1 cellular context compared by ENCODE assay signal in the genomic region with DNA sequence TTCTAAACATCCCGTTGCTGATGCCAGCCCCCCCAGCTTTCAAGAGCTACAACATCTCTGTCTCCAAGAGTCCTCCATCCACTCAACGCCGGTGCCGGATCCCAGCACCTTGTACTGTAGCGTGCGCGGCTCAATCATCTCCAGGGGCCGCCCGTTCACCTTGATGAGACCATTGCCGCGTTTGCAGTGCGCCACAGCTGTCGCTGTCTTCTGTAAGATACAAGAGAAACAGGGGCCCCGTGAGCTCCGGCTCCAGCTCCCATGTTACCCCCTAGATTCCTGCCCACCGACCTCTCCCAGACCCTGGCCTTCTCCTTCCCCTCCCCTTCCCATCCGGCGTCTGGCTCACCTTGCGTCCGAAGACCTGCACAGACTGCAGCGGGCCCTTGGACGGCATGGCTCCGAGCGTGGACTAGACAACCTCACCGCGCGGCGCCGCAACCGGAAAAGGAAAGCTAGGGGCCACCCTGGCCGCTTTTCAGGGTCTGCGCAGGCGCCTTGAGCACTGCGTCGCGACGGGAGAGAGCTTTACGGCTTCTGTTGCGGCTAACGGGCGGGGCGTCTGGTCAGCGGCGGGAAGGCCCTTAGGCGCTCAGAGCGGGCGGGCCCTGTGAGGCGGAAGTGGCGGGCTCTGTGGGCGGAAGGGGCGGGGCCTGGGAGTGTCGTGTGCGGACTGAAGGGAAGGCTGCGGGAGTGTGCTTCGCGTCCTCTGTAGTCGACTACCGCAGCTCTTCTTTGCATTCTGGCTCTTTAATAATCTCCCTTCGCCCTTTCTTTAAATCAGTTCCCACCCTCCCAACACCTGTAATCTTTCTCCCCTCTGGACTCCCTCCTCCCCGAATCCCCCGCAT.
TF ChIP-seq lines count a peak whose summit lies in the region.

A gene (minus strand): TSS at position 451 of the 851 bp plus-strand sequence. CDS start 54 bp downstream, at position 397.

TF ChIP-seq in K562, 482 proteins besides CTCF, POLR2A, EP300 and RAD21 (continued from another document and continues in another):
- TF ChIP-seq NFXL1 (CRISPR knock-in tag; IDR thresholded peaks at IDR 0.05) (no peak), ZNF212 (CRISPR knock-in tag; IDR thresholded peaks at IDR 0.05) (no peak), GTF2F1 (IDR thresholded peaks at IDR 0.05; ENCODE audit: low read depth, low read length) (peak; percentile 78; the same call in 1 of the 2 replicates), HDAC3 (IDR thresholded peaks at IDR 0.05; ENCODE audit: borderline replicate concordance, partially characterized antibody) (no peak), ZNF282 (CRISPR knock-in tag; IDR thresholded peaks at IDR 0.05) (no peak), SP1 (CRISPR knock-in tag; IDR thresholded peaks at IDR 0.05) (peak; percentile 94), RBBP5 (IDR thresholded peaks at IDR 0.05; ENCODE audit: borderline replicate concordance, insufficient read depth, low read length, poor library complexity, severe bottlenecking) (peak; percentile 84), MYNN (IDR thresholded peaks at IDR 0.05) (no peak), MYNN (CRISPR knock-in tag; IDR thresholded peaks at IDR 0.05) (no peak), HDAC2 (IDR thresholded peaks at IDR 0.05) (peak; percentile 66; the same call in 1 of the 2 replicates), GTF2A2 (tag; IDR thresholded peaks at IDR 0.05) (no peak), RBM14 (IDR thresholded peaks at IDR 0.05; ENCODE audit: borderline replicate concordance, insufficient read depth, low read depth, low read length) (no peak), RCOR1 (IDR thresholded peaks at IDR 0.05; ENCODE audit: borderline replicate concordance in 1 of 2, low read depth in 2 of 2, low read length in 2 of 2) (no peak), SMAD2 (IDR thresholded peaks at IDR 0.05; ENCODE audit: low read depth, low read length) (no peak), CAMTA2 (CRISPR knock-in tag; conservative IDR thresholded peaks at IDR 0.05) (0 out of 2 replicates have a peak, but pooled peaks have one; percentile 64), ZNF184 (CRISPR knock-in tag; IDR thresholded peaks at IDR 0.05) (no peak), STAT5B (CRISPR knock-in tag; IDR thresholded peaks at IDR 0.05) (no peak), SRSF1 (IDR thresholded peaks at IDR 0.05; ENCODE audit: low read depth, low read length) (peak; percentile 78; the same call in 1 of the 2 replicates), RNF2 (IDR thresholded peaks at IDR 0.05) (0 out of 2 replicates have a peak, but pooled peaks have one; percentile 52), TFAM (CRISPR knock-in tag; conservative IDR thresholded peaks at IDR 0.05) (no peak), MTA1 (IDR thresholded peaks at IDR 0.05; ENCODE audit: borderline replicate concordance) (no peak)
- TF ChIP-seq, protein P1, sequence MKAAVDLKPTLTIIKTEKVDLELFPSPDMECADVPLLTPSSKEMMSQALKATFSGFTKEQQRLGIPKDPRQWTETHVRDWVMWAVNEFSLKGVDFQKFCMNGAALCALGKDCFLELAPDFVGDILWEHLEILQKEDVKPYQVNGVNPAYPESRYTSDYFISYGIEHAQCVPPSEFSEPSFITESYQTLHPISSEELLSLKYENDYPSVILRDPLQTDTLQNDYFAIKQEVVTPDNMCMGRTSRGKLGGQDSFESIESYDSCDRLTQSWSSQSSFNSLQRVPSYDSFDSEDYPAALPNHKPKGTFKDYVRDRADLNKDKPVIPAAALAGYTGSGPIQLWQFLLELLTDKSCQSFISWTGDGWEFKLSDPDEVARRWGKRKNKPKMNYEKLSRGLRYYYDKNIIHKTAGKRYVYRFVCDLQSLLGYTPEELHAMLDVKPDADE (conservative IDR thresholded peaks at IDR 0.05; ENCODE audit: control insufficient read depth, low read depth, low read length): peak; percentile 73; the same call in 1 of the 2 replicates
- TF ChIP-seq, protein P2, sequence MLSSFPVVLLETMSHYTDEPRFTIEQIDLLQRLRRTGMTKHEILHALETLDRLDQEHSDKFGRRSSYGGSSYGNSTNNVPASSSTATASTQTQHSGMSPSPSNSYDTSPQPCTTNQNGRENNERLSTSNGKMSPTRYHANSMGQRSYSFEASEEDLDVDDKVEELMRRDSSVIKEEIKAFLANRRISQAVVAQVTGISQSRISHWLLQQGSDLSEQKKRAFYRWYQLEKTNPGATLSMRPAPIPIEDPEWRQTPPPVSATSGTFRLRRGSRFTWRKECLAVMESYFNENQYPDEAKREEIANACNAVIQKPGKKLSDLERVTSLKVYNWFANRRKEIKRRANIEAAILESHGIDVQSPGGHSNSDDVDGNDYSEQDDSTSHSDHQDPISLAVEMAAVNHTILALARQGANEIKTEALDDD (IDR thresholded peaks at IDR 0.05): no peak
- TF ChIP-seq, protein P3, sequence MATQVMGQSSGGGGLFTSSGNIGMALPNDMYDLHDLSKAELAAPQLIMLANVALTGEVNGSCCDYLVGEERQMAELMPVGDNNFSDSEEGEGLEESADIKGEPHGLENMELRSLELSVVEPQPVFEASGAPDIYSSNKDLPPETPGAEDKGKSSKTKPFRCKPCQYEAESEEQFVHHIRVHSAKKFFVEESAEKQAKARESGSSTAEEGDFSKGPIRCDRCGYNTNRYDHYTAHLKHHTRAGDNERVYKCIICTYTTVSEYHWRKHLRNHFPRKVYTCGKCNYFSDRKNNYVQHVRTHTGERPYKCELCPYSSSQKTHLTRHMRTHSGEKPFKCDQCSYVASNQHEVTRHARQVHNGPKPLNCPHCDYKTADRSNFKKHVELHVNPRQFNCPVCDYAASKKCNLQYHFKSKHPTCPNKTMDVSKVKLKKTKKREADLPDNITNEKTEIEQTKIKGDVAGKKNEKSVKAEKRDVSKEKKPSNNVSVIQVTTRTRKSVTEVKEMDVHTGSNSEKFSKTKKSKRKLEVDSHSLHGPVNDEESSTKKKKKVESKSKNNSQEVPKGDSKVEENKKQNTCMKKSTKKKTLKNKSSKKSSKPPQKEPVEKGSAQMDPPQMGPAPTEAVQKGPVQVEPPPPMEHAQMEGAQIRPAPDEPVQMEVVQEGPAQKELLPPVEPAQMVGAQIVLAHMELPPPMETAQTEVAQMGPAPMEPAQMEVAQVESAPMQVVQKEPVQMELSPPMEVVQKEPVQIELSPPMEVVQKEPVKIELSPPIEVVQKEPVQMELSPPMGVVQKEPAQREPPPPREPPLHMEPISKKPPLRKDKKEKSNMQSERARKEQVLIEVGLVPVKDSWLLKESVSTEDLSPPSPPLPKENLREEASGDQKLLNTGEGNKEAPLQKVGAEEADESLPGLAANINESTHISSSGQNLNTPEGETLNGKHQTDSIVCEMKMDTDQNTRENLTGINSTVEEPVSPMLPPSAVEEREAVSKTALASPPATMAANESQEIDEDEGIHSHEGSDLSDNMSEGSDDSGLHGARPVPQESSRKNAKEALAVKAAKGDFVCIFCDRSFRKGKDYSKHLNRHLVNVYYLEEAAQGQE (CRISPR knock-in tag; IDR thresholded peaks at IDR 0.05; ENCODE audit: low read depth): peak; percentile 54; the same call in 1 of the 2 replicates
- TF ChIP-seq, protein P4, sequence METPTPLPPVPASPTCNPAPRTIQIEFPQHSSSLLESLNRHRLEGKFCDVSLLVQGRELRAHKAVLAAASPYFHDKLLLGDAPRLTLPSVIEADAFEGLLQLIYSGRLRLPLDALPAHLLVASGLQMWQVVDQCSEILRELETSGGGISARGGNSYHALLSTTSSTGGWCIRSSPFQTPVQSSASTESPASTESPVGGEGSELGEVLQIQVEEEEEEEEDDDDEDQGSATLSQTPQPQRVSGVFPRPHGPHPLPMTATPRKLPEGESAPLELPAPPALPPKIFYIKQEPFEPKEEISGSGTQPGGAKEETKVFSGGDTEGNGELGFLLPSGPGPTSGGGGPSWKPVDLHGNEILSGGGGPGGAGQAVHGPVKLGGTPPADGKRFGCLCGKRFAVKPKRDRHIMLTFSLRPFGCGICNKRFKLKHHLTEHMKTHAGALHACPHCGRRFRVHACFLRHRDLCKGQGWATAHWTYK (CRISPR knock-in tag; IDR thresholded peaks at IDR 0.05): no peak
- TF ChIP-seq, protein P5, sequence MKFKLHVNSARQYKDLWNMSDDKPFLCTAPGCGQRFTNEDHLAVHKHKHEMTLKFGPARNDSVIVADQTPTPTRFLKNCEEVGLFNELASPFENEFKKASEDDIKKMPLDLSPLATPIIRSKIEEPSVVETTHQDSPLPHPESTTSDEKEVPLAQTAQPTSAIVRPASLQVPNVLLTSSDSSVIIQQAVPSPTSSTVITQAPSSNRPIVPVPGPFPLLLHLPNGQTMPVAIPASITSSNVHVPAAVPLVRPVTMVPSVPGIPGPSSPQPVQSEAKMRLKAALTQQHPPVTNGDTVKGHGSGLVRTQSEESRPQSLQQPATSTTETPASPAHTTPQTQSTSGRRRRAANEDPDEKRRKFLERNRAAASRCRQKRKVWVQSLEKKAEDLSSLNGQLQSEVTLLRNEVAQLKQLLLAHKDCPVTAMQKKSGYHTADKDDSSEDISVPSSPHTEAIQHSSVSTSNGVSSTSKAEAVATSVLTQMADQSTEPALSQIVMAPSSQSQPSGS (CRISPR knock-in tag; IDR thresholded peaks at IDR 0.05): no peak
- TF ChIP-seq, protein P6, sequence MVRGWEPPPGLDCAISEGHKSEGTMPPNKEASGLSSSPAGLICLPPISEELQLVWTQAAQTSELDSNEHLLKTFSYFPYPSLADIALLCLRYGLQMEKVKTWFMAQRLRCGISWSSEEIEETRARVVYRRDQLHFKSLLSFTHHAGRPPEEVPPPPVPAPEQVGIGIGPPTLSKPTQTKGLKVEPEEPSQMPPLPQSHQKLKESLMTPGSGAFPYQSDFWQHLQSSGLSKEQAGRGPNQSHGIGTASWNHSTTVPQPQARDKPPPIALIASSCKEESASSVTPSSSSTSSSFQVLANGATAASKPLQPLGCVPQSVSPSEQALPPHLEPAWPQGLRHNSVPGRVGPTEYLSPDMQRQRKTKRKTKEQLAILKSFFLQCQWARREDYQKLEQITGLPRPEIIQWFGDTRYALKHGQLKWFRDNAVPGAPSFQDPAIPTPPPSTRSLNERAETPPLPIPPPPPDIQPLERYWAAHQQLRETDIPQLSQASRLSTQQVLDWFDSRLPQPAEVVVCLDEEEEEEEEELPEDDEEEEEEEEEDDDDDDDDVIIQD (CRISPR knock-in tag; IDR thresholded peaks at IDR 0.05): no peak
- TF ChIP-seq, protein P7, sequence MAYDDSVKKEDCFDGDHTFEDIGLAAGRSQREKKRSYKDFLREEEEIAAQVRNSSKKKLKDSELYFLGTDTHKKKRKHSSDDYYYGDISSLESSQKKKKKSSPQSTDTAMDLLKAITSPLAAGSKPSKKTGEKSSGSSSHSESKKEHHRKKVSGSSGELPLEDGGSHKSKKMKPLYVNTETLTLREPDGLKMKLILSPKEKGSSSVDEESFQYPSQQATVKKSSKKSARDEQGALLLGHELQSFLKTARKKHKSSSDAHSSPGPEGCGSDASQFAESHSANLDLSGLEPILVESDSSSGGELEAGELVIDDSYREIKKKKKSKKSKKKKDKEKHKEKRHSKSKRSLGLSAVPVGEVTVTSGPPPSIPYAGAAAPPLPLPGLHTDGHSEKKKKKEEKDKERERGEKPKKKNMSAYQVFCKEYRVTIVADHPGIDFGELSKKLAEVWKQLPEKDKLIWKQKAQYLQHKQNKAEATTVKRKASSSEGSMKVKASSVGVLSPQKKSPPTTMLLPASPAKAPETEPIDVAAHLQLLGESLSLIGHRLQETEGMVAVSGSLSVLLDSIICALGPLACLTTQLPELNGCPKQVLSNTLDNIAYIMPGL (CRISPR knock-in tag; IDR thresholded peaks at IDR 0.05): no peak
- TF ChIP-seq, protein P8, sequence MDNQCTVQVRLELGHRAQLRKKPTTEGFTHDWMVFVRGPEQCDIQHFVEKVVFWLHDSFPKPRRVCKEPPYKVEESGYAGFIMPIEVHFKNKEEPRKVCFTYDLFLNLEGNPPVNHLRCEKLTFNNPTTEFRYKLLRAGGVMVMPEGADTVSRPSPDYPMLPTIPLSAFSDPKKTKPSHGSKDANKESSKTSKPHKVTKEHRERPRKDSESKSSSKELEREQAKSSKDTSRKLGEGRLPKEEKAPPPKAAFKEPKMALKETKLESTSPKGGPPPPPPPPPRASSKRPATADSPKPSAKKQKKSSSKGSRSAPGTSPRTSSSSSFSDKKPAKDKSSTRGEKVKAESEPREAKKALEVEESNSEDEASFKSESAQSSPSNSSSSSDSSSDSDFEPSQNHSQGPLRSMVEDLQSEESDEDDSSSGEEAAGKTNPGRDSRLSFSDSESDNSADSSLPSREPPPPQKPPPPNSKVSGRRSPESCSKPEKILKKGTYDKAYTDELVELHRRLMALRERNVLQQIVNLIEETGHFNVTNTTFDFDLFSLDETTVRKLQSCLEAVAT (IDR thresholded peaks at IDR 0.05): peak in 1 of 2 experiments; percentile 76; a peak in 2 of 4 replicates
- TF ChIP-seq, protein P9, sequence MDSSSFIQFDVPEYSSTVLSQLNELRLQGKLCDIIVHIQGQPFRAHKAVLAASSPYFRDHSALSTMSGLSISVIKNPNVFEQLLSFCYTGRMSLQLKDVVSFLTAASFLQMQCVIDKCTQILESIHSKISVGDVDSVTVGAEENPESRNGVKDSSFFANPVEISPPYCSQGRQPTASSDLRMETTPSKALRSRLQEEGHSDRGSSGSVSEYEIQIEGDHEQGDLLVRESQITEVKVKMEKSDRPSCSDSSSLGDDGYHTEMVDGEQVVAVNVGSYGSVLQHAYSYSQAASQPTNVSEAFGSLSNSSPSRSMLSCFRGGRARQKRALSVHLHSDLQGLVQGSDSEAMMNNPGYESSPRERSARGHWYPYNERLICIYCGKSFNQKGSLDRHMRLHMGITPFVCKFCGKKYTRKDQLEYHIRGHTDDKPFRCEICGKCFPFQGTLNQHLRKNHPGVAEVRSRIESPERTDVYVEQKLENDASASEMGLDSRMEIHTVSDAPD (CRISPR knock-in tag; IDR thresholded peaks at IDR 0.05): no peak
- TF ChIP-seq, protein P10, sequence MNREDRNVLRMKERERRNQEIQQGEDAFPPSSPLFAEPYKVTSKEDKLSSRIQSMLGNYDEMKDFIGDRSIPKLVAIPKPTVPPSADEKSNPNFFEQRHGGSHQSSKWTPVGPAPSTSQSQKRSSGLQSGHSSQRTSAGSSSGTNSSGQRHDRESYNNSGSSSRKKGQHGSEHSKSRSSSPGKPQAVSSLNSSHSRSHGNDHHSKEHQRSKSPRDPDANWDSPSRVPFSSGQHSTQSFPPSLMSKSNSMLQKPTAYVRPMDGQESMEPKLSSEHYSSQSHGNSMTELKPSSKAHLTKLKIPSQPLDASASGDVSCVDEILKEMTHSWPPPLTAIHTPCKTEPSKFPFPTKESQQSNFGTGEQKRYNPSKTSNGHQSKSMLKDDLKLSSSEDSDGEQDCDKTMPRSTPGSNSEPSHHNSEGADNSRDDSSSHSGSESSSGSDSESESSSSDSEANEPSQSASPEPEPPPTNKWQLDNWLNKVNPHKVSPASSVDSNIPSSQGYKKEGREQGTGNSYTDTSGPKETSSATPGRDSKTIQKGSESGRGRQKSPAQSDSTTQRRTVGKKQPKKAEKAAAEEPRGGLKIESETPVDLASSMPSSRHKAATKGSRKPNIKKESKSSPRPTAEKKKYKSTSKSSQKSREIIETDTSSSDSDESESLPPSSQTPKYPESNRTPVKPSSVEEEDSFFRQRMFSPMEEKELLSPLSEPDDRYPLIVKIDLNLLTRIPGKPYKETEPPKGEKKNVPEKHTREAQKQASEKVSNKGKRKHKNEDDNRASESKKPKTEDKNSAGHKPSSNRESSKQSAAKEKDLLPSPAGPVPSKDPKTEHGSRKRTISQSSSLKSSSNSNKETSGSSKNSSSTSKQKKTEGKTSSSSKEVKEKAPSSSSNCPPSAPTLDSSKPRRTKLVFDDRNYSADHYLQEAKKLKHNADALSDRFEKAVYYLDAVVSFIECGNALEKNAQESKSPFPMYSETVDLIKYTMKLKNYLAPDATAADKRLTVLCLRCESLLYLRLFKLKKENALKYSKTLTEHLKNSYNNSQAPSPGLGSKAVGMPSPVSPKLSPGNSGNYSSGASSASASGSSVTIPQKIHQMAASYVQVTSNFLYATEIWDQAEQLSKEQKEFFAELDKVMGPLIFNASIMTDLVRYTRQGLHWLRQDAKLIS (CRISPR knock-in tag; IDR thresholded peaks at IDR 0.05): peak; percentile 95
